ENCODE assay signal across 8 cellular contexts in genomic region chr13:50382511-50382910, GRCh38.
"Had no signal": no experiment of that assay in that cellular context is flagged by ENCODE, and none has a peak within 500 bp of the region (broad histone marks: within the 10 kb centered on the region; RNA-seq: fewer than 3 reads in every experiment).

No MANE protein-coding gene starts in this region.

- H3K4me3 ChIP-seq: GM23248, HAP-1 had no signal

- ATAC-seq: HCT116, HepG2 had no signal

- DNase-seq: GM23248, GOT3, H7, HFFc6 had no signal

- H2AFZ ChIP-seq: GM23248 had no signal

- H3K27ac ChIP-seq: GM23248, HL-60 had no signal

- H3K36me3 ChIP-seq: HAP-1 had no signal

- H3K9ac ChIP-seq: GM23248 had no signal
